ENCODE assay signal across 17 cellular contexts in the genomic region with DNA sequence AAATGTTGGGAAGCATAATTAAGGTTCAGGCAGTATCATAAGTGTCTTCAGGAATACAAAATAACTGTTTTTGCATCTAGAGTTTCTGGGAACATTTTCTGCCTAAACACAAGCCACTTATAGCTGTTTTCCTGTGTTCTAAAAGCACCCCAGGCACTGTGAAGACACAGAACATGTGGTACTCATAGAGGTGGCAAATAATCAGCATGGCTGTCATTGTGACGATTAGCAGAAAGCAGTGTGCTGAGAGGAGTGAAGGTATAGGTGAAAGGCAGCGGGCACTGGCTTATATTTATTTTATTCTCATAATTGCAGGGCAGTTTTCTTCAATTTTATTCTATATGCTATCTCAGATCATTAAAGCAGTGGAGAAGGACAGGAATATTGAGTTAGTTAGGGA.
A peak's percentile ranks its signal among the peaks of the same experiment; 100 is the strongest.
DNase-seq lines count a peak whose midpoint lies in the region; ATAC-seq and TF ChIP-seq lines count a peak whose summit lies in the region.
"Had no signal": no experiment of that assay in that cellular context is flagged by ENCODE, and none has a peak within 500 bp of the region (broad histone marks: within the 10 kb centered on the region; RNA-seq: fewer than 3 reads in every experiment).

No MANE protein-coding gene starts in this region.

- peak; percentile 9 for DNase-seq in NCI-H2227 (lab: John Stamatoyannopoulos, UW; ENCODE audit: unreplicated experiment)
- no peak for DNase-seq in NCI-H2227 treated with DMSO at 0.1 percent for 48 hours (lab: John Stamatoyannopoulos, UW)
- no peak for DNase-seq in right cardiac atrium
- DNase-seq in activated CD8-positive, alpha-beta memory T cell treated with anti-CD3 and anti-CD28 coated beads for 24 hours, result no peak
- DNase-seq in NCI-H1436 treated with DMSO at 0.1 percent for 48 hours (lab: John Stamatoyannopoulos, UW), result no peak
- DNase-seq: 8988T; CD8-positive, alpha-beta memory T cell; Kasumi-1; NCI-H1436; NCI-H1930; NCI-H524 treated with DMSO at 0.1 percent for 48 hours; OCI-M1 had no signal

- whole genome bisulfite sequencing in right cardiac atrium, result 55% methylated on average over 2 of the region's 2 CpGs

- ATAC-seq in SK-N-SH treated with all-trans-retinoic acid at 6 μM for 48 hours (no peak; the same call in 2 of the 3 replicates), right cardiac atrium (peak; percentile 46 to 68), GM19463 (IDR thresholded peaks at IDR 0.05; ENCODE audit: unreplicated experiment) (no peak)

- no peak overlapping the region for H3K4me3 ChIP-seq in right cardiac atrium (ENCODE audit: low read length)
- H3K4me3 ChIP-seq: GM23338, HAP-1 had no signal

- peaks cover 6% of the 10 kb centered on the region for H3K4me1 ChIP-seq in right cardiac atrium (ENCODE audit: control insufficient read depth, insufficient read depth, low read length)
- H3K4me1 ChIP-seq: HAP-1 had no signal

- no peak overlapping the region for H3K27ac ChIP-seq in right cardiac atrium (ENCODE audit: low read length)
- H3K27ac ChIP-seq: C4-2B had no signal

- intact Hi-C loops in right cardiac atrium (cut with DNase I), result no loop called here

- no peaks in the 10 kb centered on the region for H3K27me3 ChIP-seq in right cardiac atrium (ENCODE audit: control insufficient read depth, insufficient read depth)

- H3K9me3 ChIP-seq in right cardiac atrium (ENCODE audit: control insufficient read depth, low read length), result no peaks in the 10 kb centered on the region
- H3K9me3 ChIP-seq: HAP-1 had no signal

TF ChIP-seq in SK-N-SH treated with all-trans-retinoic acid at 6 μM for 48 hours, 23 proteins besides CTCF, POLR2A, EP300 and RAD21:
- TF ChIP-seq PPARA (CRISPR knock-in tag; IDR thresholded peaks at IDR 0.05; ENCODE audit: borderline replicate concordance) (no peak), TCF4 (CRISPR knock-in tag; IDR thresholded peaks at IDR 0.05; ENCODE audit: borderline replicate concordance) (peak; percentile 85)

Comparison
In these comparisons a context has a peak if more than half of its experiments do, and no peak if none do; other contexts are left out.
1. ATAC-seq: peak in right cardiac atrium (2 of 2); none in SK-N-SH treated with all-trans-retinoic acid at 6 μM for 48 hours (single experiment) and GM19463 (single experiment).